In genomic region chr2:11698009-11698922, GRCh38 we compare ENCODE assay signal across 1 cellular context.
A peak's percentile ranks its signal among the peaks of the same experiment; 100 is the strongest.
TF ChIP-seq lines count a peak whose summit lies in the region.

No MANE protein-coding gene starts in this region.

TF ChIP-seq in HepG2, 621 proteins besides CTCF, POLR2A, EP300 and RAD21 (continued from another document and continues in another):
- no peak for TF ChIP-seq GMEB1 (CRISPR knock-in tag; IDR thresholded peaks at IDR 0.05; ENCODE audit: borderline replicate concordance)
- TF ChIP-seq, protein P1, sequence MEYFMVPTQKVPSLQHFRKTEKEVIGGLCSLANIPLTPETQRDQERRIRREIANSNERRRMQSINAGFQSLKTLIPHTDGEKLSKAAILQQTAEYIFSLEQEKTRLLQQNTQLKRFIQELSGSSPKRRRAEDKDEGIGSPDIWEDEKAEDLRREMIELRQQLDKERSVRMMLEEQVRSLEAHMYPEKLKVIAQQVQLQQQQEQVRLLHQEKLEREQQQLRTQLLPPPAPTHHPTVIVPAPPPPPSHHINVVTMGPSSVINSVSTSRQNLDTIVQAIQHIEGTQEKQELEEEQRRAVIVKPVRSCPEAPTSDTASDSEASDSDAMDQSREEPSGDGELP (IDR thresholded peaks at IDR 0.05; ENCODE audit: borderline replicate concordance, low read depth): peak; percentile 78; the same call in 1 of the 2 replicates
- no peak for TF ChIP-seq E2F2 (CRISPR knock-in tag; IDR thresholded peaks at IDR 0.05; ENCODE audit: borderline replicate concordance)
- TF ChIP-seq, protein P2, sequence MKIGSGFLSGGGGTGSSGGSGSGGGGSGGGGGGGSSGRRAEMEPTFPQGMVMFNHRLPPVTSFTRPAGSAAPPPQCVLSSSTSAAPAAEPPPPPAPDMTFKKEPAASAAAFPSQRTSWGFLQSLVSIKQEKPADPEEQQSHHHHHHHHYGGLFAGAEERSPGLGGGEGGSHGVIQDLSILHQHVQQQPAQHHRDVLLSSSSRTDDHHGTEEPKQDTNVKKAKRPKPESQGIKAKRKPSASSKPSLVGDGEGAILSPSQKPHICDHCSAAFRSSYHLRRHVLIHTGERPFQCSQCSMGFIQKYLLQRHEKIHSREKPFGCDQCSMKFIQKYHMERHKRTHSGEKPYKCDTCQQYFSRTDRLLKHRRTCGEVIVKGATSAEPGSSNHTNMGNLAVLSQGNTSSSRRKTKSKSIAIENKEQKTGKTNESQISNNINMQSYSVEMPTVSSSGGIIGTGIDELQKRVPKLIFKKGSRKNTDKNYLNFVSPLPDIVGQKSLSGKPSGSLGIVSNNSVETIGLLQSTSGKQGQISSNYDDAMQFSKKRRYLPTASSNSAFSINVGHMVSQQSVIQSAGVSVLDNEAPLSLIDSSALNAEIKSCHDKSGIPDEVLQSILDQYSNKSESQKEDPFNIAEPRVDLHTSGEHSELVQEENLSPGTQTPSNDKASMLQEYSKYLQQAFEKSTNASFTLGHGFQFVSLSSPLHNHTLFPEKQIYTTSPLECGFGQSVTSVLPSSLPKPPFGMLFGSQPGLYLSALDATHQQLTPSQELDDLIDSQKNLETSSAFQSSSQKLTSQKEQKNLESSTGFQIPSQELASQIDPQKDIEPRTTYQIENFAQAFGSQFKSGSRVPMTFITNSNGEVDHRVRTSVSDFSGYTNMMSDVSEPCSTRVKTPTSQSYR (CRISPR knock-in tag; IDR thresholded peaks at IDR 0.05; ENCODE audit: borderline replicate concordance): no peak
- no peak for TF ChIP-seq AKAP8 (CRISPR knock-in tag; IDR thresholded peaks at IDR 0.05)
- no peak for TF ChIP-seq ZNF225 (CRISPR knock-in tag; IDR thresholded peaks at IDR 0.05)
- peak; percentile 67; the same call in 1 of the 2 replicates for TF ChIP-seq MYPOP (CRISPR knock-in tag; IDR thresholded peaks at IDR 0.05)
- no peak for TF ChIP-seq ZNF274 (CRISPR knock-in tag; IDR thresholded peaks at IDR 0.05)
- 0 out of 2 replicates have a peak, but pooled peaks have one; percentile 39 for TF ChIP-seq ZNF256 (CRISPR knock-in tag; conservative IDR thresholded peaks at IDR 0.05)
- TF ChIP-seq SOX13 (IDR thresholded peaks at IDR 0.05): no peak
- TF ChIP-seq SOX13 (CRISPR knock-in tag; conservative IDR thresholded peaks at IDR 0.05 in 1 of 2, IDR thresholded peaks at IDR 0.05 in 1 of 2): peak in 1 of 2 experiments; percentile 47; a peak in 1 of 4 replicates
- TF ChIP-seq NAIF1 (CRISPR knock-in tag; IDR thresholded peaks at IDR 0.05; ENCODE audit: borderline replicate concordance): no peak
- no peak for TF ChIP-seq ZSCAN22 (CRISPR knock-in tag; IDR thresholded peaks at IDR 0.05)
- TF ChIP-seq ZSCAN9 (CRISPR knock-in tag; IDR thresholded peaks at IDR 0.05; ENCODE audit: borderline replicate concordance): 0 out of 2 replicates have a peak, but pooled peaks have one; percentile 42
- TF ChIP-seq SRF (IDR thresholded peaks at IDR 0.05; ENCODE audit: low read depth, low read length): no peak
- no peak for TF ChIP-seq ZNF329 (CRISPR knock-in tag; IDR thresholded peaks at IDR 0.05; ENCODE audit: low read depth)
- TF ChIP-seq ARNT2 (CRISPR knock-in tag; IDR thresholded peaks at IDR 0.05; ENCODE audit: low read depth): peak; percentile 58; the same call in 1 of the 2 replicates
- TF ChIP-seq ZNF367 (CRISPR knock-in tag; IDR thresholded peaks at IDR 0.05; ENCODE audit: borderline replicate concordance): no peak
- no peak for TF ChIP-seq HOXA9 (CRISPR knock-in tag; IDR thresholded peaks at IDR 0.05; ENCODE audit: borderline replicate concordance)
- no peak for TF ChIP-seq LRRFIP1 (CRISPR knock-in tag; conservative IDR thresholded peaks at IDR 0.05)
- TF ChIP-seq ZFX (CRISPR knock-in tag; IDR thresholded peaks at IDR 0.05; ENCODE audit: low read depth): peak; percentile 48; the same call in 1 of the 2 replicates
- 0 out of 2 replicates have a peak, but pooled peaks have one; percentile 20 for TF ChIP-seq ZBTB7B (CRISPR knock-in tag; IDR thresholded peaks at IDR 0.05)
- TF ChIP-seq, protein P3, sequence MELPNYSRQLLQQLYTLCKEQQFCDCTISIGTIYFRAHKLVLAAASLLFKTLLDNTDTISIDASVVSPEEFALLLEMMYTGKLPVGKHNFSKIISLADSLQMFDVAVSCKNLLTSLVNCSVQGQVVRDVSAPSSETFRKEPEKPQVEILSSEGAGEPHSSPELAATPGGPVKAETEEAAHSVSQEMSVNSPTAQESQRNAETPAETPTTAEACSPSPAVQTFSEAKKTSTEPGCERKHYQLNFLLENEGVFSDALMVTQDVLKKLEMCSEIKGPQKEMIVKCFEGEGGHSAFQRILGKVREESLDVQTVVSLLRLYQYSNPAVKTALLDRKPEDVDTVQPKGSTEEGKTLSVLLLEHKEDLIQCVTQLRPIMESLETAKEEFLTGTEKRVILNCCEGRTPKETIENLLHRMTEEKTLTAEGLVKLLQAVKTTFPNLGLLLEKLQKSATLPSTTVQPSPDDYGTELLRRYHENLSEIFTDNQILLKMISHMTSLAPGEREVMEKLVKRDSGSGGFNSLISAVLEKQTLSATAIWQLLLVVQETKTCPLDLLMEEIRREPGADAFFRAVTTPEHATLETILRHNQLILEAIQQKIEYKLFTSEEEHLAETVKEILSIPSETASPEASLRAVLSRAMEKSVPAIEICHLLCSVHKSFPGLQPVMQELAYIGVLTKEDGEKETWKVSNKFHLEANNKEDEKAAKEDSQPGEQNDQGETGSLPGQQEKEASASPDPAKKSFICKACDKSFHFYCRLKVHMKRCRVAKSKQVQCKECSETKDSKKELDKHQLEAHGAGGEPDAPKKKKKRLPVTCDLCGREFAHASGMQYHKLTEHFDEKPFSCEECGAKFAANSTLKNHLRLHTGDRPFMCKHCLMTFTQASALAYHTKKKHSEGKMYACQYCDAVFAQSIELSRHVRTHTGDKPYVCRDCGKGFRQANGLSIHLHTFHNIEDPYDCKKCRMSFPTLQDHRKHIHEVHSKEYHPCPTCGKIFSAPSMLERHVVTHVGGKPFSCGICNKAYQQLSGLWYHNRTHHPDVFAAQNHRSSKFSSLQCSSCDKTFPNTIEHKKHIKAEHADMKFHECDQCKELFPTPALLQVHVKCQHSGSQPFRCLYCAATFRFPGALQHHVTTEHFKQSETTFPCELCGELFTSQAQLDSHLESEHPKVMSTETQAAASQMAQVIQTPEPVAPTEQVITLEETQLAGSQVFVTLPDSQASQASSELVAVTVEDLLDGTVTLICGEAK (IDR thresholded peaks at IDR 0.05): no peak
- TF ChIP-seq, protein P3 (CRISPR knock-in tag; IDR thresholded peaks at IDR 0.05): 0 out of 2 replicates have a peak, but pooled peaks have one; percentile 17
- TF ChIP-seq, protein P4, sequence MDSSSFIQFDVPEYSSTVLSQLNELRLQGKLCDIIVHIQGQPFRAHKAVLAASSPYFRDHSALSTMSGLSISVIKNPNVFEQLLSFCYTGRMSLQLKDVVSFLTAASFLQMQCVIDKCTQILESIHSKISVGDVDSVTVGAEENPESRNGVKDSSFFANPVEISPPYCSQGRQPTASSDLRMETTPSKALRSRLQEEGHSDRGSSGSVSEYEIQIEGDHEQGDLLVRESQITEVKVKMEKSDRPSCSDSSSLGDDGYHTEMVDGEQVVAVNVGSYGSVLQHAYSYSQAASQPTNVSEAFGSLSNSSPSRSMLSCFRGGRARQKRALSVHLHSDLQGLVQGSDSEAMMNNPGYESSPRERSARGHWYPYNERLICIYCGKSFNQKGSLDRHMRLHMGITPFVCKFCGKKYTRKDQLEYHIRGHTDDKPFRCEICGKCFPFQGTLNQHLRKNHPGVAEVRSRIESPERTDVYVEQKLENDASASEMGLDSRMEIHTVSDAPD (CRISPR knock-in tag; IDR thresholded peaks at IDR 0.05): peak; percentile 64; the same call in 1 of the 2 replicates
- 0 out of 2 replicates have a peak, but pooled peaks have one; percentile 49 for TF ChIP-seq ZNF749 (CRISPR knock-in tag; IDR thresholded peaks at IDR 0.05; ENCODE audit: borderline replicate concordance)
- peak; percentile 41; the same call in 1 of the 2 replicates for TF ChIP-seq KMT2A (CRISPR knock-in tag; IDR thresholded peaks at IDR 0.05)
- 0 out of 2 replicates have a peak, but pooled peaks have one; percentile 11 for TF ChIP-seq NFYC (CRISPR knock-in tag; IDR thresholded peaks at IDR 0.05)
- TF ChIP-seq, protein P5, sequence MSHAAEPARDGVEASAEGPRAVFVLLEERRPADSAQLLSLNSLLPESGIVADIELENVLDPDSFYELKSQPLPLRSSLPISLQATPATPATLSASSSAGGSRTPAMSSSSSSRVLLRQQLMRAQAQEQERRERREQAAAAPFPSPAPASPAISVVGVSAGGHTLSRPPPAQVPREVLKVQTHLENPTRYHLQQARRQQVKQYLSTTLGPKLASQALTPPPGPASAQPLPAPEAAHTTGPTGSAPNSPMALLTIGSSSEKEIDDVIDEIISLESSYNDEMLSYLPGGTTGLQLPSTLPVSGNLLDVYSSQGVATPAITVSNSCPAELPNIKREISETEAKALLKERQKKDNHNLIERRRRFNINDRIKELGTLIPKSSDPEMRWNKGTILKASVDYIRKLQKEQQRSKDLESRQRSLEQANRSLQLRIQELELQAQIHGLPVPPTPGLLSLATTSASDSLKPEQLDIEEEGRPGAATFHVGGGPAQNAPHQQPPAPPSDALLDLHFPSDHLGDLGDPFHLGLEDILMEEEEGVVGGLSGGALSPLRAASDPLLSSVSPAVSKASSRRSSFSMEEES (CRISPR knock-in tag; IDR thresholded peaks at IDR 0.05): no peak; the same call in 1 of the 2 replicates
- TF ChIP-seq MYC (CRISPR knock-in tag; IDR thresholded peaks at IDR 0.05; ENCODE audit: borderline replicate concordance): peak; percentile 68; the same call in 1 of the 2 replicates
- TF ChIP-seq GTF2F1 (IDR thresholded peaks at IDR 0.05; ENCODE audit: low read length): no peak
- no peak for TF ChIP-seq PAF1 (CRISPR knock-in tag; IDR thresholded peaks at IDR 0.05)
- TF ChIP-seq ZNF7 (CRISPR knock-in tag; IDR thresholded peaks at IDR 0.05): no peak
- no peak for TF ChIP-seq ZSCAN30 (CRISPR knock-in tag; IDR thresholded peaks at IDR 0.05)
